ENCODE assay signal across 8 cellular contexts in genomic region chr19:54653181-54653809, GRCh38.
DNase-seq lines count a peak whose midpoint lies in the region; ATAC-seq and TF ChIP-seq lines count a peak whose summit lies in the region.

No MANE protein-coding gene starts in this region.

- H3K4me3 ChIP-seq in GM12875 (ENCODE audit: low read depth, low read length), result no peak overlapping the region

- ATAC-seq in GM18498 (IDR thresholded peaks at IDR 0.05; ENCODE audit: unreplicated experiment) (no peak), HG03571 (IDR thresholded peaks at IDR 0.05; ENCODE audit: unreplicated experiment) (no peak), GM18867 (IDR thresholded peaks at IDR 0.05; ENCODE audit: unreplicated experiment) (no peak)

- TF ChIP-seq CTCF in GM12875 (IDR thresholded peaks at IDR 0.05; ENCODE audit: borderline replicate concordance, insufficient read depth, low read depth, low read length), result peak; percentile 30; the same call in 1 of the 2 replicates

- in situ Hi-C loops in ACHN (cut with HindIII; ENCODE audit: low pct_ligation_motif_present, low pct_unique_long_range_greater_than_20kb, low sequenced_read_pairs), result no loop called here

- peak; percentile 28 for DNase-seq in ACHN
- peak; percentile 45 for DNase-seq in NOMO-1 treated with dmso at 0.1 percent for 144 hours (lab: John Stamatoyannopoulos, UW; ENCODE audit: unreplicated experiment)
- peak; percentile 8 to 52 for DNase-seq in erythroblast (lab: John Stamatoyannopoulos, UW)
- DNase-seq in stromal cell of bone marrow (ENCODE audit: low read depth), result peak; percentile 2

- TF ChIP-seq POLR2A in erythroblast (IDR thresholded peaks at IDR 0.05; ENCODE audit: low read length), result no peak
